Comparison of ENCODE assay signal across 1 cellular context in genomic region chr3:50258979-50259378, GRCh38.
A peak's percentile ranks its signal among the peaks of the same experiment; 100 is the strongest.
TF ChIP-seq lines count a peak whose summit lies in the region.

No MANE protein-coding gene starts in this region.

TF ChIP-seq in HepG2, 621 proteins besides CTCF, POLR2A, EP300 and RAD21:
- no peak for TF ChIP-seq ZNF816 (CRISPR knock-in tag; IDR thresholded peaks at IDR 0.05; ENCODE audit: borderline replicate concordance)
- no peak for TF ChIP-seq SATB2 (CRISPR knock-in tag; IDR thresholded peaks at IDR 0.05)
- TF ChIP-seq SMAD3 (CRISPR knock-in tag; IDR thresholded peaks at IDR 0.05) = no peak
- TF ChIP-seq, protein P1, sequence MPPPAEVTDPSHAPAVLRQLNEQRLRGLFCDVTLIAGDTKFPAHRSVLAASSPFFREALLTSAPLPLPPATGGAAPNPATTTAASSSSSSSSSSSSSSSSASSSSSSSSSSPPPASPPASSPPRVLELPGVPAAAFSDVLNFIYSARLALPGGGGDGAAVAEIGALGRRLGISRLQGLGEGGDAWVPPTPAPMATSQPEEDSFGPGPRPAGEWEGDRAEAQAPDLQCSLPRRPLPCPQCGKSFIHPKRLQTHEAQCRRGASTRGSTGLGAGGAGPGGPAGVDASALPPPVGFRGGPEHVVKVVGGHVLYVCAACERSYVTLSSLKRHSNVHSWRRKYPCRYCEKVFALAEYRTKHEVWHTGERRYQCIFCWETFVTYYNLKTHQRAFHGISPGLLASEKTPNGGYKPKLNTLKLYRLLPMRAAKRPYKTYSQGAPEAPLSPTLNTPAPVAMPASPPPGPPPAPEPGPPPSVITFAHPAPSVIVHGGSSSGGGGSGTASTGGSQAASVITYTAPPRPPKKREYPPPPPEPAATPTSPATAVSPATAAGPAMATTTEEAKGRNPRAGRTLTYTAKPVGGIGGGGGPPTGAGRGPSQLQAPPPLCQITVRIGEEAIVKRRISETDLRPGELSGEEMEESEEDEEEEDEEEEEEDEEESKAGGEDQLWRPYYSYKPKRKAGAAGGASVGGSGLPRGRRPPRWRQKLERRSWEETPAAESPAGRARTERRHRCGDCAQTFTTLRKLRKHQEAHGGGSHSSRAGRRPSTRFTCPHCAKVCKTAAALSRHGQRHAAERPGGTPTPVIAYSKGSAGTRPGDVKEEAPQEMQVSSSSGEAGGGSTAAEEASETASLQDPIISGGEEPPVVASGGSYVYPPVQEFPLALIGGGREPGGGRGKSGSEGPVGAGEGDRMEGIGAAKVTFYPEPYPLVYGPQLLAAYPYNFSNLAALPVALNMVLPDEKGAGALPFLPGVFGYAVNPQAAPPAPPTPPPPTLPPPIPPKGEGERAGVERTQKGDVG (CRISPR knock-in tag; IDR thresholded peaks at IDR 0.05; ENCODE audit: borderline replicate concordance) = 0 out of 2 replicates have a peak, but pooled peaks have one; percentile 3
- no peak for TF ChIP-seq ZNF292 (CRISPR knock-in tag; IDR thresholded peaks at IDR 0.05; ENCODE audit: borderline replicate concordance, low read depth)
- TF ChIP-seq, protein P2, sequence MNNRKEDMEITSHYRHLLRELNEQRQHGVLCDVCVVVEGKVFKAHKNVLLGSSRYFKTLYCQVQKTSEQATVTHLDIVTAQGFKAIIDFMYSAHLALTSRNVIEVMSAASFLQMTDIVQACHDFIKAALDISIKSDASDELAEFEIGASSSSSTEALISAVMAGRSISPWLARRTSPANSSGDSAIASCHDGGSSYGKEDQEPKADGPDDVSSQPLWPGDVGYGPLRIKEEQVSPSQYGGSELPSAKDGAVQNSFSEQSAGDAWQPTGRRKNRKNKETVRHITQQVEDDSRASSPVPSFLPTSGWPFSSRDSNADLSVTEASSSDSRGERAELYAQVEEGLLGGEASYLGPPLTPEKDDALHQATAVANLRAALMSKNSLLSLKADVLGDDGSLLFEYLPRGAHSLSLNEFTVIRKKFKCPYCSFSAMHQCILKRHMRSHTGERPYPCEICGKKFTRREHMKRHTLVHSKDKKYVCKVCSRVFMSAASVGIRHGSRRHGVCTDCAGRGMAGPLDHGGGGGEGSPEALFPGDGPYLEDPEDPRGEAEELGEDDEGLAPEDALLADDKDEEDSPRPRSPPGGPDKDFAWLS (CRISPR knock-in tag; IDR thresholded peaks at IDR 0.05; ENCODE audit: borderline replicate concordance) = no peak
- TF ChIP-seq AGO2 (optimal IDR thresholded peaks at IDR 0.05; ENCODE audit: low read depth, low read length) = peak; percentile 33
- TF ChIP-seq, protein P3, sequence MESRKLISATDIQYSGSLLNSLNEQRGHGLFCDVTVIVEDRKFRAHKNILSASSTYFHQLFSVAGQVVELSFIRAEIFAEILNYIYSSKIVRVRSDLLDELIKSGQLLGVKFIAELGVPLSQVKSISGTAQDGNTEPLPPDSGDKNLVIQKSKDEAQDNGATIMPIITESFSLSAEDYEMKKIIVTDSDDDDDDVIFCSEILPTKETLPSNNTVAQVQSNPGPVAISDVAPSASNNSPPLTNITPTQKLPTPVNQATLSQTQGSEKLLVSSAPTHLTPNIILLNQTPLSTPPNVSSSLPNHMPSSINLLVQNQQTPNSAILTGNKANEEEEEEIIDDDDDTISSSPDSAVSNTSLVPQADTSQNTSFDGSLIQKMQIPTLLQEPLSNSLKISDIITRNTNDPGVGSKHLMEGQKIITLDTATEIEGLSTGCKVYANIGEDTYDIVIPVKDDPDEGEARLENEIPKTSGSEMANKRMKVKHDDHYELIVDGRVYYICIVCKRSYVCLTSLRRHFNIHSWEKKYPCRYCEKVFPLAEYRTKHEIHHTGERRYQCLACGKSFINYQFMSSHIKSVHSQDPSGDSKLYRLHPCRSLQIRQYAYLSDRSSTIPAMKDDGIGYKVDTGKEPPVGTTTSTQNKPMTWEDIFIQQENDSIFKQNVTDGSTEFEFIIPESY (CRISPR knock-in tag; IDR thresholded peaks at IDR 0.05) = peak; percentile 84
- no peak for TF ChIP-seq ZNF546 (CRISPR knock-in tag; conservative IDR thresholded peaks at IDR 0.05)
- no peak for TF ChIP-seq STAG1 (CRISPR knock-in tag; IDR thresholded peaks at IDR 0.05)
- TF ChIP-seq PRDM4 (CRISPR knock-in tag; IDR thresholded peaks at IDR 0.05; ENCODE audit: borderline replicate concordance) = no peak
- TF ChIP-seq SNRNP70 (IDR thresholded peaks at IDR 0.05; ENCODE audit: low read depth, low read length) = no peak
- peak; percentile 14; the same call in 1 of the 2 replicates for TF ChIP-seq PATZ1 (CRISPR knock-in tag; IDR thresholded peaks at IDR 0.05)
- TF ChIP-seq SRSF1 (optimal IDR thresholded peaks at IDR 0.05; ENCODE audit: low read depth, low read length) = peak; percentile 24
- TF ChIP-seq ZSCAN21 (CRISPR knock-in tag; IDR thresholded peaks at IDR 0.05; ENCODE audit: borderline replicate concordance) = no peak
- no peak for TF ChIP-seq ZBTB37 (CRISPR knock-in tag; IDR thresholded peaks at IDR 0.05)
